Comparison of ENCODE assay signal across 8 cellular contexts in genomic region chr1:869499-870244, GRCh38. TPM values are rescaled to one million over a fixed set of nuclear protein-coding genes. Genes with fewer than 3 reads are reported as not detected.
DNase-seq lines count a peak whose midpoint lies in the region; ATAC-seq, FAIRE-seq and TF ChIP-seq lines count a peak whose summit lies in the region.

No MANE protein-coding gene starts in this region.

- intact Hi-C loops in cardiac septum (cut with DNase I) = no loop called here

- ATAC-seq in activated naive CD4-positive, alpha-beta T cell treated with anti-CD3 and anti-CD28 coated beads, Interleukin-2, amount 50 U/mL, for 72 hours = peak; percentile 97 to 98
- ATAC-seq in HG02981 (IDR thresholded peaks at IDR 0.05; ENCODE audit: unreplicated experiment) = no peak
- ATAC-seq in HG03469 (IDR thresholded peaks at IDR 0.05; ENCODE audit: unreplicated experiment) = no peak

- DNase-seq in D721Med (ENCODE audit: insufficient read length, low spot score) (peak; percentile 33), T follicular helper cell (ENCODE audit: low read depth) (peak; percentile 81), cardiac septum (ENCODE audit: low spot score) (peak; percentile 90), renal cortical epithelial cell (ENCODE audit: low read depth) (peak; percentile 1)
- peak; percentile 48 for DNase-seq in Jurkat, Clone E6-1 (ENCODE audit: low read depth, low spot score)
- peak; percentile 83 to 90 for DNase-seq in activated naive CD4-positive, alpha-beta T cell treated with anti-CD3 and anti-CD28 coated beads, Interleukin-2, amount 50 U/mL, for 72 hours (ENCODE audit: low spot score in 2 of 2)

- peak; percentile 58 for TF ChIP-seq CTCF in D721Med (IDR thresholded peaks at IDR 0.05; ENCODE audit: insufficient read depth, missing control alignments)

- FAIRE-seq in D721Med (lab: Jason Lieb, UNC) = no peak

- H3K36me3 Mint-ChIP-seq in activated naive CD4-positive, alpha-beta T cell treated with anti-CD3 and anti-CD28 coated beads, Interleukin-2, amount 50 U/mL, for 72 hours = no peaks in the 10 kb centered on the region

- H3K27ac Mint-ChIP-seq in activated naive CD4-positive, alpha-beta T cell treated with anti-CD3 and anti-CD28 coated beads, Interleukin-2, amount 50 U/mL, for 72 hours = no peak overlapping the region

- no peaks in the 10 kb centered on the region for H3K9me3 Mint-ChIP-seq in activated naive CD4-positive, alpha-beta T cell treated with anti-CD3 and anti-CD28 coated beads, Interleukin-2, amount 50 U/mL, for 72 hours

- H3K4me3 ChIP-seq in Jurkat, Clone E6-1 (ENCODE audit: low read length) = peak overlapping the region; percentile 11

RNA-seq across cellular contexts. Expression of gene SAMD11, which starts 54.1 kb away (rescaled TPM):
- not detected for polyA plus RNA-seq in Jurkat, Clone E6-1 (2012; ENCODE audit: insufficient read depth, insufficient read length)
- total RNA-seq in activated naive CD4-positive, alpha-beta T cell treated with anti-CD3 and anti-CD28 coated beads, Interleukin-2, amount 50 U/mL, for 72 hours = not detected
- total RNA-seq in cardiac septum = 10.2 TPM
- total RNA-seq in renal cortical epithelial cell = 0.87 and 20.1 TPM in 2 replicates

Comparison
In these comparisons a context has a peak if more than half of its experiments do, and no peak if none do; other contexts are left out.
1. DNase-seq: peak in every context shown above with its lines; median percentile 90 in cardiac septum; 86 in activated naive CD4-positive, alpha-beta T cell treated with anti-CD3 and anti-CD28 coated beads, Interleukin-2, amount 50 U/mL, for 72 hours; 81 in T follicular helper cell; 48 in Jurkat, Clone E6-1; 33 in D721Med; 1 in renal cortical epithelial cell.
2. ATAC-seq: peak in activated naive CD4-positive, alpha-beta T cell treated with anti-CD3 and anti-CD28 coated beads, Interleukin-2, amount 50 U/mL, for 72 hours (2 of 2); none in HG02981 (single experiment) and HG03469 (single experiment).